ENCODE assay signal across 9 cellular contexts in genomic region chr1:156128749-156129682, GRCh38. TPM values are rescaled to one million over a fixed set of nuclear protein-coding genes. Genes with fewer than 3 reads are reported as not detected.
DNase-seq lines count a peak whose midpoint lies in the region; ATAC-seq and TF ChIP-seq lines count a peak whose summit lies in the region.
"Had no signal": no experiment of that assay in that cellular context is flagged by ENCODE, and none has a peak within 500 bp of the region (broad histone marks: within the 10 kb centered on the region; RNA-seq: fewer than 3 reads in every experiment).

No MANE protein-coding gene starts in this region.

- in situ Hi-C loops in astrocyte of the spinal cord (cut with HindIII; ENCODE audit: low sequenced_read_pairs), result no loop called here

- no peak for TF ChIP-seq EP300 in suprapubic skin (IDR thresholded peaks at IDR 0.05)

- no peak for TF ChIP-seq CTCF in astrocyte of the spinal cord (IDR thresholded peaks at IDR 0.05; ENCODE audit: low read depth, low read length)
- TF ChIP-seq CTCF in suprapubic skin (IDR thresholded peaks at IDR 0.05), result no peak

- DNase-seq in M059J (ENCODE audit: low read depth), result peak; percentile 76
- DNase-seq in astrocyte of the spinal cord (ENCODE audit: low read depth, low spot score), result peak; percentile 70
- DNase-seq in left kidney (ENCODE audit: low read depth, low spot score), result peak; percentile 49
- peak in 1 of 2 donors; percentile 76 for DNase-seq in suprapubic skin (ENCODE audit: low spot score in 2 of 2)
- no peak for DNase-seq in glomerular visceral epithelial cell (ENCODE audit: extremely low spot score)
- no peak for DNase-seq in NCI-H82 (lab: John Stamatoyannopoulos, UW)
- no peak for DNase-seq in DMS53 treated with DMSO at 0.1 percent for 48 hours (lab: John Stamatoyannopoulos, UW; ENCODE audit: unreplicated experiment)
- DNase-seq: activated CD4-positive, alpha-beta T cell treated with anti-CD3 and anti-CD28 coated beads, Interleukin-2, amount 50 U/mL, for 48 hours had no signal

- H3K4me3 ChIP-seq in astrocyte of the spinal cord (ENCODE audit: low read depth, low read length), result no peak overlapping the region
- H3K4me3 ChIP-seq in suprapubic skin, result peak overlapping the region; percentile 30

- no peaks in the 10 kb centered on the region for H3K9me3 ChIP-seq in suprapubic skin

- 11% methylated on average over 8 of the region's 8 CpGs for WGBS in suprapubic skin

- H3K27ac ChIP-seq in suprapubic skin, result peak overlapping the region; percentile 100

- no peak for ATAC-seq in GM19455 (IDR thresholded peaks at IDR 0.05; ENCODE audit: unreplicated experiment)

- no peak for TF ChIP-seq POLR2A in suprapubic skin (IDR thresholded peaks at IDR 0.05)

- no peaks in the 10 kb centered on the region for H3K27me3 ChIP-seq in suprapubic skin

- H3K4me1 ChIP-seq in suprapubic skin, result peaks cover 73% of the 10 kb centered on the region

- peaks cover 37% of the 10 kb centered on the region for H3K36me3 ChIP-seq in suprapubic skin

RNA-seq across cellular contexts. Expression of gene LMNA, which starts 14.5 kb away (rescaled TPM):
- total RNA-seq in M059J (2014; rRNA removed; shearing (Covaris generic)), result 396 and 698 TPM in 2 replicates
- total RNA-seq in suprapubic skin, result 100 to 1,000 TPM; 574 to 977 (median 714) TPM

RNA-seq across cellular contexts. Expression of gene SEMA4A, which starts 24.4 kb away (rescaled TPM):
- 0.37 and 1.3 TPM in 2 replicates for total RNA-seq in M059J (2014; rRNA removed; shearing (Covaris generic))
- 10 to 100 TPM; 43.8 to 61.2 (median 50.2) TPM for total RNA-seq in suprapubic skin

RNA-seq across cellular contexts. Expression of gene MEX3A, which starts 46.8 kb away (rescaled TPM):
- total RNA-seq in M059J (2014; rRNA removed; shearing (Covaris generic)), result 2.5 and 3.2 TPM in 2 replicates
- 1 to 10 TPM in 2 of 4 donors, under 1 TPM in 2; 0.42 to 2.7 (median 1.0) TPM for total RNA-seq in suprapubic skin

Comparison
In these comparisons a context has a peak if more than half of its experiments do, and no peak if none do; other contexts are left out.
1. DNase-seq: peak in M059J (single experiment), astrocyte of the spinal cord (single experiment) and left kidney (single experiment); none in glomerular visceral epithelial cell (single experiment), NCI-H82 (single experiment) and DMS53 treated with DMSO at 0.1 percent for 48 hours (single experiment).
2. RNA of gene SEMA4A, which starts 24.4 kb away (total RNA-seq): 43.8 to 61.2 TPM in suprapubic skin; 0.37 to 1.3 TPM in M059J; every median in the first group is over 10 times any median in the second.